In genomic region chr7:10707519-10707918, GRCh38 we compare ENCODE assay signal across 1 cellular context.
TF ChIP-seq lines count a peak whose summit lies in the region.

No MANE protein-coding gene starts in this region.

TF ChIP-seq in K562, 482 proteins besides CTCF, POLR2A, EP300 and RAD21 (continued from another document and continues in another):
- no peak for TF ChIP-seq PCBP2 (IDR thresholded peaks at IDR 0.05; ENCODE audit: low read depth, low read length, poor library complexity, severe bottlenecking)
- peak; percentile 16 to 36; a peak in 1 of 4 replicates for TF ChIP-seq MNT (conservative IDR thresholded peaks at IDR 0.05)
- no peak for TF ChIP-seq MYBL2 (IDR thresholded peaks at IDR 0.05; ENCODE audit: low read depth)
- TF ChIP-seq MYBL2 (CRISPR knock-in tag; IDR thresholded peaks at IDR 0.05; ENCODE audit: borderline replicate concordance): no peak
- TF ChIP-seq, protein P1, sequence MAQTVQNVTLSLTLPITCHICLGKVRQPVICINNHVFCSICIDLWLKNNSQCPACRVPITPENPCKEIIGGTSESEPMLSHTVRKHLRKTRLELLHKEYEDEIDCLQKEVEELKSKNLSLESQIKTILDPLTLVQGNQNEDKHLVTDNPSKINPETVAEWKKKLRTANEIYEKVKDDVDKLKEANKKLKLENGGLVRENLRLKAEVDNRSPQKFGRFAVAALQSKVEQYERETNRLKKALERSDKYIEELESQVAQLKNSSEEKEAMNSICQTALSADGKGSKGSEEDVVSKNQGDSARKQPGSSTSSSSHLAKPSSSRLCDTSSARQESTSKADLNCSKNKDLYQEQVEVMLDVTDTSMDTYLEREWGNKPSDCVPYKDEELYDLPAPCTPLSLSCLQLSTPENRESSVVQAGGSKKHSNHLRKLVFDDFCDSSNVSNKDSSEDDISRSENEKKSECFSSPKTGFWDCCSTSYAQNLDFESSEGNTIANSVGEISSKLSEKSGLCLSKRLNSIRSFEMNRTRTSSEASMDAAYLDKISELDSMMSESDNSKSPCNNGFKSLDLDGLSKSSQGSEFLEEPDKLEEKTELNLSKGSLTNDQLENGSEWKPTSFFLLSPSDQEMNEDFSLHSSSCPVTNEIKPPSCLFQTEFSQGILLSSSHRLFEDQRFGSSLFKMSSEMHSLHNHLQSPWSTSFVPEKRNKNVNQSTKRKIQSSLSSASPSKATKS (CRISPR knock-in tag; IDR thresholded peaks at IDR 0.05): no peak
- TF ChIP-seq SRSF7 (optimal IDR thresholded peaks at IDR 0.05; ENCODE audit: low read depth, low read length): no peak
- TF ChIP-seq ZNF146 (CRISPR knock-in tag; IDR thresholded peaks at IDR 0.05; ENCODE audit: unreplicated experiment): no peak
- no peak for TF ChIP-seq TFAM (CRISPR knock-in tag; conservative IDR thresholded peaks at IDR 0.05)
- no peak for TF ChIP-seq POLR2G (IDR thresholded peaks at IDR 0.05; ENCODE audit: low read depth, low read length)
- TF ChIP-seq RAD51 (IDR thresholded peaks at IDR 0.05; ENCODE audit: borderline replicate concordance, low read depth): 0 out of 2 replicates have a peak, but pooled peaks have one; percentile 2
- no peak for TF ChIP-seq CCAR2 (IDR thresholded peaks at IDR 0.05; ENCODE audit: low read depth, low read length)
- no peak for TF ChIP-seq STAT5B (CRISPR knock-in tag; IDR thresholded peaks at IDR 0.05)
- TF ChIP-seq, protein P2, sequence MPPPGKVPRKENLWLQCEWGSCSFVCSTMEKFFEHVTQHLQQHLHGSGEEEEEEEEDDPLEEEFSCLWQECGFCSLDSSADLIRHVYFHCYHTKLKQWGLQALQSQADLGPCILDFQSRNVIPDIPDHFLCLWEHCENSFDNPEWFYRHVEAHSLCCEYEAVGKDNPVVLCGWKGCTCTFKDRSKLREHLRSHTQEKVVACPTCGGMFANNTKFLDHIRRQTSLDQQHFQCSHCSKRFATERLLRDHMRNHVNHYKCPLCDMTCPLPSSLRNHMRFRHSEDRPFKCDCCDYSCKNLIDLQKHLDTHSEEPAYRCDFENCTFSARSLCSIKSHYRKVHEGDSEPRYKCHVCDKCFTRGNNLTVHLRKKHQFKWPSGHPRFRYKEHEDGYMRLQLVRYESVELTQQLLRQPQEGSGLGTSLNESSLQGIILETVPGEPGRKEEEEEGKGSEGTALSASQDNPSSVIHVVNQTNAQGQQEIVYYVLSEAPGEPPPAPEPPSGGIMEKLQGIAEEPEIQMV (tag; conservative IDR thresholded peaks at IDR 0.05; ENCODE audit: low read depth): no peak
- TF ChIP-seq NCOA2 (IDR thresholded peaks at IDR 0.05; ENCODE audit: partially characterized antibody in 2 of 2): peak; percentile 65 to 74
- no peak for TF ChIP-seq ZNF561 (CRISPR knock-in tag; conservative IDR thresholded peaks at IDR 0.05)
- peak; percentile 92 for TF ChIP-seq CTBP1 (IDR thresholded peaks at IDR 0.05; ENCODE audit: borderline replicate concordance)
- no peak for TF ChIP-seq BDP1 (IDR thresholded peaks at IDR 0.05; ENCODE audit: insufficient read depth, insufficient read length)
- no peak for TF ChIP-seq HOMEZ (CRISPR knock-in tag; IDR thresholded peaks at IDR 0.05)
- TF ChIP-seq TAF9B (IDR thresholded peaks at IDR 0.05; ENCODE audit: partially characterized antibody): peak; percentile 35
- peak; percentile 92 for TF ChIP-seq NBN (IDR thresholded peaks at IDR 0.05; ENCODE audit: low read depth)
- TF ChIP-seq ATF7 (IDR thresholded peaks at IDR 0.05): peak; percentile 71
- TF ChIP-seq DDX20 (tag; IDR thresholded peaks at IDR 0.05; ENCODE audit: low read depth): no peak
- TF ChIP-seq, protein P3, sequence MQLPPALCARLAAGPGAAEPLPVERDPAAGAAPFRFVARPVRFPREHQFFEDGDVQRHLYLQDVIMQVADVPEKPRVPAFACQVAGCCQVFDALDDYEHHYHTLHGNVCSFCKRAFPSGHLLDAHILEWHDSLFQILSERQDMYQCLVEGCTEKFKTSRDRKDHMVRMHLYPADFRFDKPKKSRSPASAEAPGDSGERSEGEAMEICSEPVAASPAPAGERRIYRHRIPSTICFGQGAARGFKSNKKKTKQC (CRISPR knock-in tag; IDR thresholded peaks at IDR 0.05): no peak
- TF ChIP-seq, protein P4, sequence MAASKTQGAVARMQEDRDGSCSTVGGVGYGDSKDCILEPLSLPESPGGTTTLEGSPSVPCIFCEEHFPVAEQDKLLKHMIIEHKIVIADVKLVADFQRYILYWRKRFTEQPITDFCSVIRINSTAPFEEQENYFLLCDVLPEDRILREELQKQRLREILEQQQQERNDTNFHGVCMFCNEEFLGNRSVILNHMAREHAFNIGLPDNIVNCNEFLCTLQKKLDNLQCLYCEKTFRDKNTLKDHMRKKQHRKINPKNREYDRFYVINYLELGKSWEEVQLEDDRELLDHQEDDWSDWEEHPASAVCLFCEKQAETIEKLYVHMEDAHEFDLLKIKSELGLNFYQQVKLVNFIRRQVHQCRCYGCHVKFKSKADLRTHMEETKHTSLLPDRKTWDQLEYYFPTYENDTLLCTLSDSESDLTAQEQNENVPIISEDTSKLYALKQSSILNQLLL (CRISPR knock-in tag; IDR thresholded peaks at IDR 0.05; ENCODE audit: borderline replicate concordance): no peak
- TF ChIP-seq HBP1 (CRISPR knock-in tag; IDR thresholded peaks at IDR 0.05): no peak
- no peak for TF ChIP-seq RBM17 (IDR thresholded peaks at IDR 0.05; ENCODE audit: borderline replicate concordance, low read depth, low read length)
- TF ChIP-seq IRF9 (tag; IDR thresholded peaks at IDR 0.05): no peak
- TF ChIP-seq JUN (IDR thresholded peaks at IDR 0.05; ENCODE audit: borderline replicate concordance, low read depth, low read length): no peak
- TF ChIP-seq JUN (CRISPR knock-in tag; IDR thresholded peaks at IDR 0.05; ENCODE audit: borderline replicate concordance): no peak
- TF ChIP-seq RBM22 (IDR thresholded peaks at IDR 0.05; ENCODE audit: low read depth, low read length, poor library complexity, severe bottlenecking): no peak
- TF ChIP-seq TEAD1 (CRISPR knock-in tag; IDR thresholded peaks at IDR 0.05): peak in 1 of 2 experiments; percentile 88; a peak in 2 of 4 replicates
- no peak for TF ChIP-seq PHTF2 (CRISPR knock-in tag; IDR thresholded peaks at IDR 0.05)
- TF ChIP-seq ZNF12 (CRISPR knock-in tag; IDR thresholded peaks at IDR 0.05): no peak
- TF ChIP-seq STAT5A (IDR thresholded peaks at IDR 0.05; ENCODE audit: borderline replicate concordance, low read length): peak; percentile 92
- peak; percentile 64; the same call in 1 of the 2 replicates for TF ChIP-seq NFXL1 (CRISPR knock-in tag; IDR thresholded peaks at IDR 0.05)
- no peak for TF ChIP-seq NKRF (IDR thresholded peaks at IDR 0.05; ENCODE audit: borderline replicate concordance)
- no peak for TF ChIP-seq E2F1 (CRISPR knock-in tag; IDR thresholded peaks at IDR 0.05)
- TF ChIP-seq SMC3 (conservative IDR thresholded peaks at IDR 0.05; ENCODE audit: insufficient read depth, low read depth, low read length): no peak
- no peak for TF ChIP-seq BCL6 (CRISPR knock-in tag; IDR thresholded peaks at IDR 0.05)
- no peak for TF ChIP-seq DLX4 (CRISPR knock-in tag; IDR thresholded peaks at IDR 0.05)
- TF ChIP-seq RBM14 (IDR thresholded peaks at IDR 0.05; ENCODE audit: borderline replicate concordance, insufficient read depth, low read depth, low read length): no peak
- TF ChIP-seq SPI1 (IDR thresholded peaks at IDR 0.05; ENCODE audit: borderline replicate concordance, low read depth, low read length): no peak
- TF ChIP-seq ARHGAP35 (IDR thresholded peaks at IDR 0.05; ENCODE audit: partially characterized antibody): no peak
- TF ChIP-seq TBL1XR1 (IDR thresholded peaks at IDR 0.05; ENCODE audit: low read length in 2 of 2): peak in 1 of 2 experiments; percentile 77; a peak in 2 of 4 replicates
- no peak for TF ChIP-seq PRMT5 (CRISPR knock-in tag; IDR thresholded peaks at IDR 0.05)
- TF ChIP-seq POLR3G (IDR thresholded peaks at IDR 0.05; ENCODE audit: extremely low read depth, insufficient read length, insufficient replicate concordance): no peak
- peak; percentile 65 for TF ChIP-seq PHB2 (IDR thresholded peaks at IDR 0.05; ENCODE audit: low read depth)
- TF ChIP-seq MIER1 (IDR thresholded peaks at IDR 0.05; ENCODE audit: low read depth): no peak
